Comparison of ENCODE assay signal across 28 cellular contexts in genomic region chr2:210188190-210188589, GRCh38. TPM values are rescaled to one million over a fixed set of nuclear protein-coding genes. Genes with fewer than 3 reads are reported as not detected.
"Had no signal": no experiment of that assay in that cellular context is flagged by ENCODE, and none has a peak within 500 bp of the region (broad histone marks: within the 10 kb centered on the region; RNA-seq: fewer than 3 reads in every experiment).

No MANE protein-coding gene starts in this region.

- DNase-seq: activated CD4-positive, alpha-beta T cell treated with anti-CD3 and anti-CD28 coated beads for 48 hours; activated CD4-positive, alpha-beta T cell treated with anti-CD3 and anti-CD28 coated beads, Interleukin-2, amount 50 U/mL, for 48 hours; activated CD8-positive, alpha-beta memory T cell treated with anti-CD3 and anti-CD28 coated beads for 24 hours; activated effector memory CD4-positive, alpha-beta T cell treated with anti-CD3 and anti-CD28 coated beads, Interleukin-2, amount 50 U/mL, for 16 hours; activated naive CD4-positive, alpha-beta T cell treated with anti-CD3 and anti-CD28 coated beads for 36 hours; activated naive CD8-positive, alpha-beta T cell treated with anti-CD3 and anti-CD28 coated beads for 36 hours; adrenal gland; aorta; body of pancreas; dermis blood vessel endothelial cell; effector CD4-positive, alpha-beta T cell; esophagus squamous epithelium; foreskin melanocyte; heart right ventricle; left ventricle myocardium inferior; mucosa of descending colon; right lobe of liver; stimulated activated CD4-positive, alpha-beta T cell treated with anti-CD3 and anti-CD28 coated beads, Interleukin-2, amount 100 ng/mL, for 48 hours; stimulated activated naive CD8-positive, alpha-beta T cell treated with anti-CD3 and anti-CD28 coated beads, Interleukin-15, Interleukin-2, amounts not matched to agents 100 U/mL and 50 U/mL, for 24 hours; testis; uterus had no signal

- H3K4me1 ChIP-seq: adrenal gland, esophagus squamous epithelium, heart right ventricle, left ventricle myocardium inferior, testis, uterus had no signal

- H3K4me3 ChIP-seq: adrenal gland, body of pancreas, esophagus squamous epithelium, heart right ventricle, left ventricle myocardium inferior, lung, mucosa of descending colon, right lobe of liver, testis, uterus had no signal

- H3K27me3 ChIP-seq: adrenal gland, body of pancreas, esophagus squamous epithelium, heart right ventricle, neutrophil, right lobe of liver, testis, uterus had no signal

- ATAC-seq: activated CD4-positive, CD25-positive, alpha-beta regulatory T cell treated with anti-CD3 and anti-CD28 coated beads, Interleukin-2, amount 50 U/mL, for 24 hours; body of pancreas; heart right ventricle; mucosa of descending colon; natural killer cell treated with Interleukin-12 subunit alpha and Interleukin-12 subunit beta and Interleukin-15 and Interleukin-18, amount 100 ng/mL, for 72 hours; right lobe of liver; stimulated activated naive CD8-positive, alpha-beta T cell treated with anti-CD3 and anti-CD28 coated beads, Interleukin-15, Interleukin-2, amounts not matched to agents 100 U/mL and 50 U/mL, for 24 hours had no signal

- H3K27ac ChIP-seq: adrenal gland, epithelial cell of prostate, esophagus squamous epithelium, heart right ventricle, left ventricle myocardium inferior, neutrophil, right lobe of liver, testis, uterus had no signal

- H3K36me3 ChIP-seq: adrenal gland, esophagus squamous epithelium, heart right ventricle, left ventricle myocardium inferior, neutrophil, uterus had no signal

- H3K9me3 ChIP-seq: adrenal gland, neutrophil, right lobe of liver, testis had no signal

RNA-seq across cellular contexts. Expression of gene ACADL, which starts 37.1 kb away (rescaled TPM):
- total RNA-seq: activated naive CD4-positive, alpha-beta T cell treated with anti-CD3 and anti-CD28 coated beads for 36 hours; activated naive CD8-positive, alpha-beta T cell treated with anti-CD3 and anti-CD28 coated beads for 36 hours; glomerular endothelial cell; natural killer cell treated with Interleukin-12 subunit alpha and Interleukin-12 subunit beta and Interleukin-15 and Interleukin-18, amount 100 ng/mL, for 72 hours; osteocyte had no signal
